ENCODE assay signal across 19 cellular contexts in the genomic region with DNA sequence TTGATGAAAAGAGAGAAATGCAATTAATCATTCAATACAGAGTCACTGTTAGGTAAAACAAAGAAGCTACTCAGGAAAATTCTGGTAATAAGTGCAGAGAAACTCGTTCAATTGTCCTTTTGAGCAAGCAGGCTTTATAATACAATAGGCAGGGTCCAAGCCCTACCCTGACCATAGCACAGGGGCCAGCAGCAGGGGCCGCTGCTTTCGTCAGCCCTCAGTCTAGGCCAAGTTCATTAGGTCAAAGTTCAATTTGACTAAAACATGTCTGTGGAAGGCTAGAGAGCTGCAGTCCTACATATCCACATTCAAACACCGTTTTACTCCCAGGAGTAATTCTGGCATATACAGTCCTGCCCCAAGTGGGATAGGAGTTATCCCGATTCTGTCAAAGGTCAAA.
A peak's percentile ranks its signal among the peaks of the same experiment; 100 is the strongest.
DNase-seq lines count a peak whose midpoint lies in the region; ATAC-seq, FAIRE-seq and TF ChIP-seq lines count a peak whose summit lies in the region.
"Had no signal": no experiment of that assay in that cellular context is flagged by ENCODE, and none has a peak within 500 bp of the region (broad histone marks: within the 10 kb centered on the region; RNA-seq: fewer than 3 reads in every experiment).

No MANE protein-coding gene starts in this region.

- ATAC-seq in HepG2: peak; percentile 90
- no peak for ATAC-seq in GM21390 (IDR thresholded peaks at IDR 0.05; ENCODE audit: unreplicated experiment)
- ATAC-seq in naive thymus-derived CD4-positive, alpha-beta T cell: no peak
- no peak for ATAC-seq in HG03097 (IDR thresholded peaks at IDR 0.05; ENCODE audit: low FRiP score, unreplicated experiment)

- H3K79me2 ChIP-seq in HepG2 (ENCODE audit: insufficient read depth, low read length): no peaks in the 10 kb centered on the region

- TF ChIP-seq RAD21 in HepG2 (CRISPR knock-in tag; IDR thresholded peaks at IDR 0.05): no peak

- H3K27ac ChIP-seq in dorsolateral prefrontal cortex (peak overlapping the region in 47 of 59 donors; percentile 0 to 80 (median 58)), HepG2 (ENCODE audit: extremely low read length, insufficient read depth, low read length) (no peak overlapping the region)
- no peak overlapping the region for H3K27ac ChIP-seq in naive thymus-derived CD4-positive, alpha-beta T cell (ENCODE audit: low read depth, low read length)
- H3K27ac ChIP-seq: 22Rv1, BLaER1, HL-60 had no signal

- CTCF ChIA-PET in HepG2 (lab: Yijun Ruan, JAX; ENCODE audit: low intra/inter-chr PET ratio, low total read pairs): no interaction called here
- CTCF ChIA-PET in naive thymus-derived CD4-positive, alpha-beta T cell (lab: Charles Lee): no interaction called here

- BruUV-seq in HepG2 (replicated peaks; lab: Mats Ljungman, UMichigan): no TSS peak

- DNase-seq in HTR-8/SVneo (ENCODE audit: insufficient read length, low spot score) (no peak), dorsolateral prefrontal cortex (no peak), HepG2 (ENCODE audit: low spot score) (peak; percentile 51), midbrain (lab: John Stamatoyannopoulos, UW) (peak; percentile 9), A172 (ENCODE audit: low spot score) (no peak)
- no peak for DNase-seq in naive thymus-derived CD4-positive, alpha-beta T cell
- DNase-seq: CD4-positive, alpha-beta memory T cell; DMS153; DMS79; GF-D8 had no signal

- POLR2A ChIA-PET in HepG2 (lab: Yijun Ruan, JAX): no interaction called here
- POLR2A ChIA-PET in naive thymus-derived CD4-positive, alpha-beta T cell (lab: Charles Lee): no interaction called here

- no peak for TF ChIP-seq POLR2A in HepG2 (IDR thresholded peaks at IDR 0.05; ENCODE audit: insufficient read depth in 1 of 2, low read depth in 2 of 2, low read length in 2 of 2)

- peak; percentile 80 for FAIRE-seq in HTR-8/SVneo (lab: Jason Lieb, UNC)
- FAIRE-seq in HepG2 (lab: Jason Lieb, UNC): no peak
- FAIRE-seq: H1 had no signal

- no peak for TF ChIP-seq CTCF in dorsolateral prefrontal cortex (IDR thresholded peaks at IDR 0.05 in 54 of 56, conservative IDR thresholded peaks at IDR 0.05 in 2 of 56; ENCODE audit: low read depth in 1 of 56, partially characterized antibody in 56 of 56)
- TF ChIP-seq CTCF in HepG2 (CRISPR knock-in tag; IDR thresholded peaks at IDR 0.05): peak; percentile 56

- peaks cover 0 to 24% (median 9%) of the 10 kb centered on the region in 11 donors for H3K9me3 Mint-ChIP-seq in naive thymus-derived CD4-positive, alpha-beta T cell

- H3K36me3 ChIP-seq in HepG2 (replicated peaks in 1 of 2; ENCODE audit: control insufficient read depth in 1 of 2, insufficient read depth in 2 of 2, low read length in 2 of 2): no peaks in the 10 kb centered on the region
- no peaks in the 10 kb centered on the region for H3K36me3 ChIP-seq in naive thymus-derived CD4-positive, alpha-beta T cell (ENCODE audit: control insufficient read depth in 2 of 3, insufficient read depth in 3 of 3, low read length in 3 of 3)
- H3K36me3 ChIP-seq: BLaER1, HAP-1 had no signal

- no peak overlapping the region for H3K27ac Mint-ChIP-seq in naive thymus-derived CD4-positive, alpha-beta T cell
- H3K27ac Mint-ChIP-seq: CD14-positive monocyte; CD4-positive, alpha-beta memory T cell; IgD-negative memory B cell had no signal

- in situ Hi-C loops in HepG2 (cut with HindIII; ENCODE audit: extremely low pct_ligation_motif_present, low pct_unique_long_range_greater_than_20kb): no loop called here

- H3K4me1 Mint-ChIP-seq in naive thymus-derived CD4-positive, alpha-beta T cell: no peaks in the 10 kb centered on the region
- H3K4me1 Mint-ChIP-seq: CD14-positive monocyte; CD4-positive, alpha-beta memory T cell; IgD-negative memory B cell had no signal

- no peaks in the 10 kb centered on the region for H3K9me3 ChIP-seq in HepG2 (ENCODE audit: low read length)
- H3K9me3 ChIP-seq in naive thymus-derived CD4-positive, alpha-beta T cell (ENCODE audit: control insufficient read depth in 2 of 3, low read length in 3 of 3): no peaks in the 10 kb centered on the region
- H3K9me3 ChIP-seq: HAP-1 had no signal

- no peaks in the 10 kb centered on the region for H4K20me1 ChIP-seq in HepG2 (ENCODE audit: insufficient read depth, low read length)
- H4K20me1 ChIP-seq: BLaER1 had no signal

- intact Hi-C loops in dorsolateral prefrontal cortex (cut with DNase I): no loop called here
- intact Hi-C loops in HepG2 (cut with micrococcal nuclease; ENCODE audit: unreplicated experiment): no loop called here
- intact Hi-C loops in naive thymus-derived CD4-positive, alpha-beta T cell (cut with micrococcal nuclease): no loop called here

- peaks cover 8% of the 10 kb centered on the region for H3K4me1 ChIP-seq in HepG2 (ENCODE audit: insufficient read depth, low read length)
- no peaks in the 10 kb centered on the region for H3K4me1 ChIP-seq in naive thymus-derived CD4-positive, alpha-beta T cell (ENCODE audit: control insufficient read depth in 2 of 2, insufficient read depth in 2 of 2, low read length in 2 of 2)
- H3K4me1 ChIP-seq: BLaER1, HAP-1 had no signal

- H3K27me3 Mint-ChIP-seq in naive thymus-derived CD4-positive, alpha-beta T cell: peaks cover 0 to 18% (median 0%) of the 10 kb centered on the region in 5 donors
- H3K27me3 Mint-ChIP-seq: IgD-negative memory B cell had no signal

- no peak overlapping the region for H3K4me3 Mint-ChIP-seq in naive thymus-derived CD4-positive, alpha-beta T cell
- H3K4me3 Mint-ChIP-seq: CD14-positive monocyte; CD4-positive, alpha-beta memory T cell; IgD-negative memory B cell had no signal

- H3K4me3 ChIP-seq in dorsolateral prefrontal cortex (peak overlapping the region in 1 of 59 donors; percentile 5), HepG2 (replicated peaks in 1 of 3; ENCODE audit: insufficient read depth in 1 of 3, low read depth in 2 of 3, low read length in 3 of 3) (no peak overlapping the region)
- H3K4me3 ChIP-seq in naive thymus-derived CD4-positive, alpha-beta T cell (ENCODE audit: low read length): no peak overlapping the region
- H3K4me3 ChIP-seq: BLaER1, HAP-1 had no signal

- H2AFZ ChIP-seq in HepG2 (ENCODE audit: low read length): no peak overlapping the region

- peaks cover 0 to 7% (median 3%) of the 10 kb centered on the region in 5 donors for H3K36me3 Mint-ChIP-seq in naive thymus-derived CD4-positive, alpha-beta T cell
- H3K36me3 Mint-ChIP-seq: CD14-positive monocyte; CD4-positive, alpha-beta memory T cell had no signal

- no peak overlapping the region for H3K9ac ChIP-seq in HepG2 (ENCODE audit: insufficient read depth, low read depth, low read length)
- H3K9ac ChIP-seq: BLaER1 had no signal

- whole genome bisulfite sequencing in HepG2 (ENCODE audit: low lambda C conversion rate): 9% methylated on average over 5 of the region's 5 CpGs

- H3K27me3 ChIP-seq in dorsolateral prefrontal cortex (no peaks in the 10 kb centered on the region), HepG2 (ENCODE audit: control insufficient read depth in 1 of 2, insufficient read depth in 2 of 2, low read length in 2 of 2) (no peaks in the 10 kb centered on the region)
- H3K27me3 ChIP-seq in naive thymus-derived CD4-positive, alpha-beta T cell (ENCODE audit: control insufficient read depth in 2 of 2, insufficient read depth in 2 of 2, low read length in 2 of 2): no peaks in the 10 kb centered on the region
- H3K27me3 ChIP-seq: BLaER1 had no signal

- no peak for TF ChIP-seq EP300 in HepG2 (IDR thresholded peaks at IDR 0.05; ENCODE audit: low read depth in 2 of 2, low read length in 2 of 2)
- TF ChIP-seq EP300 in HepG2 (CRISPR knock-in tag; IDR thresholded peaks at IDR 0.05; ENCODE audit: borderline replicate concordance): no peak

- H3K4me2 ChIP-seq in HepG2 (ENCODE audit: low read depth, low read length): no peak overlapping the region
- H3K4me2 ChIP-seq: BLaER1 had no signal

TF ChIP-seq in HepG2, 621 proteins besides CTCF, POLR2A, EP300 and RAD21 (continues in another document):
- TF ChIP-seq NR2F1 (CRISPR knock-in tag; IDR thresholded peaks at IDR 0.05) (peak; percentile 72 to 76; a peak in 3 of 4 replicates), SMC3 (IDR thresholded peaks at IDR 0.05; ENCODE audit: low read length) (peak; percentile 9; the same call in 1 of the 2 replicates), BCL6 (CRISPR knock-in tag; IDR thresholded peaks at IDR 0.05) (peak; percentile 75), FOSL2 (CRISPR knock-in tag; IDR thresholded peaks at IDR 0.05) (0 out of 2 replicates have a peak, but pooled peaks have one; percentile 13), ZNF335 (CRISPR knock-in tag; IDR thresholded peaks at IDR 0.05) (no peak), SALL1 (CRISPR knock-in tag; IDR thresholded peaks at IDR 0.05) (peak; percentile 62; the same call in 1 of the 2 replicates), ZMYM4 (CRISPR knock-in tag; IDR thresholded peaks at IDR 0.05) (peak; percentile 44; the same call in 1 of the 2 replicates), RXRB (CRISPR knock-in tag; IDR thresholded peaks at IDR 0.05; ENCODE audit: borderline replicate concordance) (peak; percentile 94), ZNF619 (CRISPR knock-in tag; IDR thresholded peaks at IDR 0.05) (no peak), POGZ (CRISPR knock-in tag; IDR thresholded peaks at IDR 0.05) (peak; percentile 48; the same call in 1 of the 2 replicates), CEBPG (CRISPR knock-in tag; IDR thresholded peaks at IDR 0.05) (peak; percentile 35; the same call in 1 of the 2 replicates), HNF4G (IDR thresholded peaks at IDR 0.05; ENCODE audit: borderline replicate concordance, low read depth, low read length) (peak; percentile 63; the same call in 1 of the 2 replicates), HNF4G (CRISPR knock-in tag; IDR thresholded peaks at IDR 0.05; ENCODE audit: borderline replicate concordance, low read depth) (no peak)
- TF ChIP-seq, protein P1, sequence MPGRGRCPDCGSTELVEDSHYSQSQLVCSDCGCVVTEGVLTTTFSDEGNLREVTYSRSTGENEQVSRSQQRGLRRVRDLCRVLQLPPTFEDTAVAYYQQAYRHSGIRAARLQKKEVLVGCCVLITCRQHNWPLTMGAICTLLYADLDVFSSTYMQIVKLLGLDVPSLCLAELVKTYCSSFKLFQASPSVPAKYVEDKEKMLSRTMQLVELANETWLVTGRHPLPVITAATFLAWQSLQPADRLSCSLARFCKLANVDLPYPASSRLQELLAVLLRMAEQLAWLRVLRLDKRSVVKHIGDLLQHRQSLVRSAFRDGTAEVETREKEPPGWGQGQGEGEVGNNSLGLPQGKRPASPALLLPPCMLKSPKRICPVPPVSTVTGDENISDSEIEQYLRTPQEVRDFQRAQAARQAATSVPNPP (CRISPR knock-in tag; IDR thresholded peaks at IDR 0.05): 0 out of 2 replicates have a peak, but pooled peaks have one; percentile 34
- TF ChIP-seq, protein P2, sequence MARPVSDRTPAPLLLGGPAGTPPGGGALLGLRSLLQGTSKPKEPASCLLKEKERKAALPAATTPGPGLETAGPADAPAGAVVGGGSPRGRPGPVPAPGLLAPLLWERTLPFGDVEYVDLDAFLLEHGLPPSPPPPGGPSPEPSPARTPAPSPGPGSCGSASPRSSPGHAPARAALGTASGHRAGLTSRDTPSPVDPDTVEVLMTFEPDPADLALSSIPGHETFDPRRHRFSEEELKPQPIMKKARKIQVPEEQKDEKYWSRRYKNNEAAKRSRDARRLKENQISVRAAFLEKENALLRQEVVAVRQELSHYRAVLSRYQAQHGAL (CRISPR knock-in tag; IDR thresholded peaks at IDR 0.05; ENCODE audit: not compliant biosample characterization): no peak

Comparison
In these comparisons a context has a peak if more than half of its experiments do, and no peak if none do; other contexts are left out.
1. DNase-seq: peak in HepG2 (single experiment) and midbrain (single experiment); none in HTR-8/SVneo (single experiment), dorsolateral prefrontal cortex (0 of 10), naive thymus-derived CD4-positive, alpha-beta T cell (0 of 9) and A172 (single experiment).
2. H3K27ac ChIP-seq: peak in dorsolateral prefrontal cortex (47 of 59); none in HepG2 (single experiment) and naive thymus-derived CD4-positive, alpha-beta T cell (single experiment).